In genomic region chr19:11261902-11262839, GRCh38 we compare ENCODE assay signal across 8 cellular contexts. TPM values are rescaled to one million over a fixed set of nuclear protein-coding genes. Genes with fewer than 3 reads are reported as not detected.
DNase-seq lines count a peak whose midpoint lies in the region; ATAC-seq and TF ChIP-seq lines count a peak whose summit lies in the region.

TSS of gene DOCK6 (minus strand) at chr19:11262524. CDS start at chr19:11262440, 84 bp downstream.

- ATAC-seq in Panc1 = peak; percentile 84
- peak; percentile 49 for ATAC-seq in stimulated activated naive CD8-positive, alpha-beta T cell treated with anti-CD3 and anti-CD28 coated beads, Interleukin-15, Interleukin-2, amounts not matched to agents 100 U/mL and 50 U/mL, for 24 hours

- TF ChIP-seq RAD21 in liver (IDR thresholded peaks at IDR 0.05) = no peak

- H3K4me1 ChIP-seq in Panc1 (ENCODE audit: control insufficient read depth, insufficient read depth, low read length) = no peaks in the 10 kb centered on the region; the same call in 1 of the 2 replicates
- peaks cover 0 to 12% (median 6%) of the 10 kb centered on the region in 4 donors for H3K4me1 ChIP-seq in liver (ENCODE audit: control insufficient read depth in 4 of 4, insufficient read depth in 4 of 4, low read length in 3 of 4)

- H3K9ac ChIP-seq in liver (ENCODE audit: low read depth in 1 of 2, low read length in 2 of 2) = no peak within 1 kb of the TSS

- POLR2A ChIA-PET in Panc1 (lab: Charles Lee) = no interaction called here

- H3K36me3 ChIP-seq in Panc1 (ENCODE audit: control insufficient read depth, insufficient read depth, low read length) = no peaks in the 10 kb centered on the region; the same call in 1 of the 2 replicates
- no peaks in the 10 kb centered on the region for H3K36me3 ChIP-seq in liver (ENCODE audit: control insufficient read depth in 4 of 4, insufficient read depth in 3 of 4, low read depth in 1 of 4, low read length in 3 of 4)

- BruUV-seq in Panc1 (replicated peaks; lab: Mats Ljungman, UMichigan) = no TSS peak

- H3K27me3 ChIP-seq in Panc1 (ENCODE audit: control insufficient read depth, insufficient read depth, low read length) (no peaks in the 10 kb centered on the region), liver (ENCODE audit: control insufficient read depth in 4 of 4, insufficient read depth in 4 of 4, low read length in 3 of 4) (no peaks in the 10 kb centered on the region)

- in situ Hi-C loops in Panc1 (cut with HindIII; ENCODE audit: low pct_unique_long_range_greater_than_20kb, low sequenced_read_pairs) = no loop called here

- H3K9me3 ChIP-seq in Panc1 (ENCODE audit: control insufficient read depth, insufficient read depth, low read depth, low read length) = no peaks in the 10 kb centered on the region
- no peaks in the 10 kb centered on the region for H3K9me3 ChIP-seq in liver (ENCODE audit: control insufficient read depth in 4 of 4, low read length in 3 of 4)

- DNase-seq in DMS 273 (lab: John Stamatoyannopoulos, UW; ENCODE audit: unreplicated experiment) (peak; percentile 67), DMS 273 treated with DMSO at 0.1 percent for 48 hours (lab: John Stamatoyannopoulos, UW) (no peak), Panc1 (ENCODE audit: low read depth, low spot score) (no peak), choroid plexus epithelial cell (ENCODE audit: low read depth) (no peak), SHP77 treated with DMSO at 0.1 percent for 48 hours (lab: John Stamatoyannopoulos, UW) (no peak)
- peak; percentile 59 for DNase-seq in stimulated activated naive CD8-positive, alpha-beta T cell treated with anti-CD3 and anti-CD28 coated beads, Interleukin-15, Interleukin-2, amounts not matched to agents 100 U/mL and 50 U/mL, for 24 hours
- no peak for DNase-seq in effector CD4-positive, alpha-beta T cell

- WGBS in liver = 2% methylated on average over 92 of the region's 92 CpGs

- CTCF ChIA-PET in Panc1 (lab: Charles Lee) = no interaction called here

- H3K27ac ChIP-seq in Panc1 (ENCODE audit: low read length) (peak within 1 kb of the TSS; percentile 61; the same call in 1 of the 2 replicates), liver (ENCODE audit: low read depth in 1 of 2, low read length in 2 of 2) (peak within 1 kb of the TSS; percentile 53 to 70)

- intact Hi-C loops in Panc1 (cut with micrococcal nuclease; ENCODE audit: unreplicated experiment) = no loop called here

- H3K4me3 ChIP-seq in Panc1 (ENCODE audit: low read depth in 2 of 2, low read length in 2 of 2) (peak within 1 kb of the TSS; percentile 58 to 60), choroid plexus epithelial cell (ENCODE audit: low read depth, low read length) (peak within 1 kb of the TSS; percentile 71), liver (ENCODE audit: low read depth in 1 of 3, low read length in 3 of 3) (peak within 1 kb of the TSS; percentile 53 to 80 (median 62))

- TF ChIP-seq CTCF in Panc1 (IDR thresholded peaks at IDR 0.05) (peak; percentile 77; the same call in 1 of the 2 replicates), choroid plexus epithelial cell (conservative IDR thresholded peaks at IDR 0.05; ENCODE audit: low read depth, low read length) (peak; percentile 37), liver (IDR thresholded peaks at IDR 0.05; ENCODE audit: low read depth, low read length, missing input control) (no peak)

TF ChIP-seq in liver, 16 proteins besides CTCF, POLR2A, EP300 and RAD21:
- TF ChIP-seq FOXA2 (IDR thresholded peaks at IDR 0.05) (no peak), TAF1 (conservative IDR thresholded peaks at IDR 0.05) (no peak), JUND (IDR thresholded peaks at IDR 0.05) (no peak), HNF4G (IDR thresholded peaks at IDR 0.05) (no peak), FOXA1 (IDR thresholded peaks at IDR 0.05) (no peak), SP1 (IDR thresholded peaks at IDR 0.05) (no peak), HNF4A (conservative IDR thresholded peaks at IDR 0.05) (no peak), ZBTB33 (IDR thresholded peaks at IDR 0.05) (no peak), NR2F2 (IDR thresholded peaks at IDR 0.05) (no peak), GABPA (IDR thresholded peaks at IDR 0.05 in 1 of 2, conservative IDR thresholded peaks at IDR 0.05 in 1 of 2) (no peak), YY1 (IDR thresholded peaks at IDR 0.05) (no peak), MAX (IDR thresholded peaks at IDR 0.05) (no peak), RXRA (IDR thresholded peaks at IDR 0.05) (no peak), ATF3 (IDR thresholded peaks at IDR 0.05) (no peak), REST (IDR thresholded peaks at IDR 0.05) (no peak), EGR1 (IDR thresholded peaks at IDR 0.05; ENCODE audit: low read depth in 2 of 2) (no peak)

RNA-seq across cellular contexts. Expression of gene DOCK6, which starts in this region (rescaled TPM):
- total RNA-seq in Panc1 (2021; ENCODE audit: unreplicated experiment) (19.4 TPM), liver (10 to 100 TPM in 1 of 2 donors, 1 to 10 TPM in 1; 4.9 to 15.8 TPM)
- 22.4 TPM for polyA plus RNA-seq in Panc1 (2012; ENCODE audit: insufficient read length)
- 10 to 100 TPM; 13.2 to 14.2 TPM for polyA plus RNA-seq in liver

Comparison
In these comparisons a context has a peak if more than half of its experiments do, and no peak if none do; other contexts are left out.
1. DNase-seq: peak in DMS 273 (single experiment) and stimulated activated naive CD8-positive, alpha-beta T cell treated with anti-CD3 and anti-CD28 coated beads, Interleukin-15, Interleukin-2, amounts not matched to agents 100 U/mL and 50 U/mL, for 24 hours (single experiment); none in DMS 273 treated with DMSO at 0.1 percent for 48 hours (single experiment), Panc1 (single experiment), choroid plexus epithelial cell (single experiment), SHP77 treated with DMSO at 0.1 percent for 48 hours (single experiment) and effector CD4-positive, alpha-beta T cell (single experiment).
2. Peak in every context shown above with its lines, with median percentiles within 50 percentile points of each other: H3K4me3 ChIP-seq.